9 cellular contexts compared by ENCODE assay signal in genomic region chr1:209768354-209768774, GRCh38. TPM values are rescaled to one million over a fixed set of nuclear protein-coding genes. Genes with fewer than 3 reads are reported as not detected.
A peak's percentile ranks its signal among the peaks of the same experiment; 100 is the strongest.
DNase-seq lines count a peak whose midpoint lies in the region; ATAC-seq and TF ChIP-seq lines count a peak whose summit lies in the region.
"Had no signal": no experiment of that assay in that cellular context is flagged by ENCODE, and none has a peak within 500 bp of the region (broad histone marks: within the 10 kb centered on the region; RNA-seq: fewer than 3 reads in every experiment).

No MANE protein-coding gene starts in this region.

- no peak overlapping the region for H3K9ac ChIP-seq in mammary epithelial cell (ENCODE audit: insufficient read depth, low read length)

- BruUV-seq in mammary epithelial cell (replicated peaks; lab: Mats Ljungman, UMichigan): no TSS peak

- dilution Hi-C loops in mammary epithelial cell (cut with HindIII; ENCODE audit: low sequenced_read_pairs): loop anchor here (10.0 kb wide), 1 partner anchor 184 kb away; the partner anchor contains the start of gene CAMK1G

- no peak overlapping the region for H3K4me2 ChIP-seq in mammary epithelial cell (ENCODE audit: insufficient read depth, low read depth, low read length)

- no peaks in the 10 kb centered on the region for H3K9me3 ChIP-seq in mammary epithelial cell (replicated peaks; ENCODE audit: insufficient read depth, low read length)

- no peaks in the 10 kb centered on the region for H3K79me2 ChIP-seq in mammary epithelial cell (ENCODE audit: insufficient read depth, low read length)

- 83% methylated on average over 8 of the region's 9 CpGs for WGBS in mammary epithelial cell (ENCODE audit: low coverage, missing lambda C conversion rate)

- peak; percentile 80 for ATAC-seq in GM18517 (IDR thresholded peaks at IDR 0.05; ENCODE audit: unreplicated experiment)
- peak; percentile 88 for ATAC-seq in HG02870 (IDR thresholded peaks at IDR 0.05; ENCODE audit: unreplicated experiment)

- DNase-seq in T follicular helper cell (ENCODE audit: low read depth) (peak; percentile 63), mammary epithelial cell (peak; percentile 32), NCI-H2227 (lab: John Stamatoyannopoulos, UW; ENCODE audit: unreplicated experiment) (no peak), pons (ENCODE audit: low spot score) (no peak), NCI-H82 (lab: John Stamatoyannopoulos, UW) (no peak)
- DNase-seq in stimulated activated CD4-positive, alpha-beta T cell treated with anti-CD3 and anti-CD28 coated beads, Interleukin-15, amount 100 ng/mL, for 48 hours (ENCODE audit: low read depth in 2 of 2): peak; percentile 81 to 83

- H3K27ac ChIP-seq in mammary epithelial cell (ENCODE audit: insufficient read depth, low read depth, low read length): peak overlapping the region; percentile 87

- H3K36me3 ChIP-seq in mammary epithelial cell (ENCODE audit: insufficient read depth, low read length): no peaks in the 10 kb centered on the region

- in situ Hi-C loops in mammary epithelial cell (cut with MboI; ENCODE audit: low sequenced_read_pairs in 2 of 2): no loop called here

- CTCF ChIA-PET in mammary epithelial cell (lab: Charles Lee; ENCODE audit: low non-redundant PET): no interaction called here

- TF ChIP-seq CTCF in mammary epithelial cell (conservative IDR thresholded peaks at IDR 0.05 in 1 of 2, IDR thresholded peaks at IDR 0.05 in 1 of 2; ENCODE audit: extremely low read depth in 1 of 2, insufficient read depth in 1 of 2, low read depth in 1 of 2, low read length in 2 of 2): no peak

- peaks cover 32% of the 10 kb centered on the region for H3K4me1 ChIP-seq in mammary epithelial cell (ENCODE audit: insufficient read depth, low read length)

- intact Hi-C loops in mammary epithelial cell (cut with micrococcal nuclease): no loop called here

- H4K20me1 ChIP-seq in mammary epithelial cell (ENCODE audit: insufficient read depth, low read length): no peaks in the 10 kb centered on the region

- H3K27me3 ChIP-seq in mammary epithelial cell (ENCODE audit: insufficient read depth, low read length): no peaks in the 10 kb centered on the region

- H3K4me3 ChIP-seq in mammary epithelial cell (replicated peaks in 1 of 3; ENCODE audit: insufficient read depth in 1 of 3, low read depth in 2 of 3, low read length in 3 of 3): no peak overlapping the region

- H2AFZ ChIP-seq in mammary epithelial cell (ENCODE audit: low read depth, low read length): peak overlapping the region; percentile 3

RNA-seq across cellular contexts. Expression of gene TRAF3IP3, which starts 12.5 kb away (rescaled TPM):
- total RNA-seq in mammary epithelial cell: under 1 TPM in 1 of 2 donors, not detected in 1; 0.28 TPM
- polyA plus RNA-seq in mammary epithelial cell: not detected
- polyA minus RNA-seq in mammary epithelial cell: not detected
- total RNA-seq: kidney epithelial cell had no signal

RNA-seq across cellular contexts. Expression of gene C1orf74, which starts 16.0 kb away (rescaled TPM):
- 10 to 100 TPM; 29.8 to 50.1 TPM for total RNA-seq in mammary epithelial cell
- polyA plus RNA-seq in mammary epithelial cell: 13.2 TPM
- 28.7 TPM for polyA minus RNA-seq in mammary epithelial cell

RNA-seq across cellular contexts. Expression of gene IRF6, which starts 37.6 kb away (rescaled TPM):
- 100 to 1,000 TPM; 261 to 422 TPM for total RNA-seq in mammary epithelial cell
- polyA plus RNA-seq in mammary epithelial cell: 252 TPM
- polyA minus RNA-seq in mammary epithelial cell: 369 TPM

RNA-seq across cellular contexts. Expression of gene UTP25, which starts 59.4 kb away (rescaled TPM):
- total RNA-seq in mammary epithelial cell: 10 to 100 TPM in 1 of 2 donors, 1 to 10 TPM in 1; 9.3 to 14.0 TPM
- polyA plus RNA-seq in mammary epithelial cell: 8.0 TPM
- polyA minus RNA-seq in mammary epithelial cell: 8.3 TPM

Comparison
In these comparisons a context has a peak if more than half of its experiments do, and no peak if none do; other contexts are left out.
1. DNase-seq: peak in T follicular helper cell (single experiment), mammary epithelial cell (single experiment) and stimulated activated CD4-positive, alpha-beta T cell treated with anti-CD3 and anti-CD28 coated beads, Interleukin-15, amount 100 ng/mL, for 48 hours (2 of 2); none in NCI-H2227 (single experiment), pons (single experiment) and NCI-H82 (single experiment).